ENCODE assay signal across 27 cellular contexts in genomic region chr18:57423821-57424220, GRCh38. TPM values are rescaled to one million over a fixed set of nuclear protein-coding genes. Genes with fewer than 3 reads are reported as not detected.
"Had no signal": no experiment of that assay in that cellular context is flagged by ENCODE, and none has a peak within 500 bp of the region (broad histone marks: within the 10 kb centered on the region; RNA-seq: fewer than 3 reads in every experiment).

No MANE protein-coding gene starts in this region.

- H3K9me3 ChIP-seq: suprapubic skin, testis, thyroid gland, transverse colon, upper lobe of right lung, uterus, vagina had no signal

- H3K27ac ChIP-seq: stomach, suprapubic skin, testis, thoracic aorta, thyroid gland, tibial artery, transverse colon, upper lobe of left lung, upper lobe of right lung, uterus, vagina had no signal

- DNase-seq: stimulated activated CD4-positive, alpha-beta T cell treated with anti-CD3 and anti-CD28 coated beads, Interleukin-2, amount 100 ng/mL, for 48 hours; stimulated activated CD4-positive, alpha-beta T cell treated with anti-CD3 and anti-CD28 coated beads, Interleukin-4, amount 100 ng/mL, for 1 hour; stimulated activated CD4-positive, alpha-beta T cell treated with anti-CD3 and anti-CD28 coated beads, Interleukin-4, amount 100 ng/mL, for 24 hours; stimulated activated CD4-positive, alpha-beta T cell treated with anti-CD3 and anti-CD28 coated beads, Interleukin-4, amount 100 ng/mL, for 4 hours; stimulated activated CD8-positive, alpha-beta memory T cell treated with anti-CD3 and anti-CD28 coated beads, Interleukin-4, amount 100 ng/mL, for 48 hours; stimulated activated naive B cell treated with anti-CD40 and anti-IgM and Interleukin-4, amounts not matched to agents 10 μg/mL and 1 μg/mL and 100 μg/mL, for 72 hours; stimulated activated naive CD4-positive, alpha-beta T cell; stimulated activated naive CD4-positive, alpha-beta T cell treated with Interleukin-2 at 50 U/mL for 16 hours; stimulated activated naive CD8-positive, alpha-beta T cell treated with anti-CD3 and anti-CD28 coated beads, Interleukin-15, amount 100 ng/mL, for 72 hours; stimulated activated naive CD8-positive, alpha-beta T cell treated with anti-CD3 and anti-CD28 coated beads, Interleukin-15, Interleukin-2, amounts not matched to agents 100 U/mL and 50 U/mL, for 24 hours; stomach; substantia nigra; testis; thyroid gland; tibial artery; transverse colon; trophoblast cell; upper lobe of left lung; upper lobe of right lung; uterus had no signal

- H3K36me3 ChIP-seq: stomach, suprapubic skin, thoracic aorta, thyroid gland, tibial artery, transverse colon, upper lobe of left lung, upper lobe of right lung, uterus, vagina had no signal

- H3K4me3 ChIP-seq: stomach, suprapubic skin, testis, thoracic aorta, thyroid gland, tibial artery, transverse colon, upper lobe of left lung, upper lobe of right lung, uterus, vagina had no signal

- ATAC-seq: stimulated activated effector memory CD8-positive, alpha-beta T cell treated with anti-CD3 and anti-CD28 coated beads, Interleukin-12 subunit alpha, Interleukin-12 subunit beta, amount 100 ng/mL, for 72 hours; stimulated activated memory B cell treated with anti-CD40 and anti-IgM and Interleukin-4, amounts not matched to agents 10 μg/mL and 1 μg/mL and 100 μg/mL, for 72 hours; stimulated activated naive B cell treated with anti-CD40 and anti-IgM and Interleukin-4, amounts not matched to agents 10 μg/mL and 1 μg/mL and 100 μg/mL, for 72 hours; stimulated activated naive CD8-positive, alpha-beta T cell treated with anti-CD3 and anti-CD28 coated beads, Interleukin-15, amount 100 ng/mL, for 72 hours; stimulated activated naive CD8-positive, alpha-beta T cell treated with anti-CD3 and anti-CD28 coated beads, Interleukin-15, Interleukin-2, amounts not matched to agents 100 U/mL and 50 U/mL, for 24 hours; upper lobe of right lung had no signal

- H3K27me3 ChIP-seq: testis had no signal

- H3K4me1 ChIP-seq: testis, upper lobe of right lung, vagina had no signal

- FAIRE-seq: urothelium cell line had no signal

RNA-seq across cellular contexts. Expression of gene ONECUT2, which starts 11.4 kb away (rescaled TPM):
- total RNA-seq: subcutaneous adipose tissue, thoracic aorta, vagina had no signal
